ENCODE assay signal across 22 cellular contexts in the genomic region with DNA sequence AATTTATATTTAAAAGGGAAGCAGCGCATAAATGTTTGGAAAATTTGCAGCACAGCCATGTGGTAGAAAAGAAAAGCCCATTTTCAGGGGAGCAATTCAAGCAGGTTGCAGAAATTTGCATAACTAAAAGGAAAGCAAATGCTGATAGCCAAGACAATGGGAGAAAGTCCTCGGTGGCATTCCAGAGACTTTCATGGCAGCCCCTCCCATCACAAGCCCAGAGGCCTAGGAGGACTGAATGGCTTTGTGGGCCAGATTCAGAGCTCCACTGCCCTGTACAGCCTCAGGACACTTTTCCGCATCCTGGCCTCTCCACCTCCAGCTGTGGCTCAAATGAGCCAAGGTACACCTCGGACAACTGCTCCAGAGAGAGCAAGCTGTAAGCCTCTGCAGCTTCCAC.
"Had no signal": no experiment of that assay in that cellular context is flagged by ENCODE, and none has a peak within 500 bp of the region (broad histone marks: within the 10 kb centered on the region; RNA-seq: fewer than 3 reads in every experiment).

No MANE protein-coding gene starts in this region.

- H3K36me3 ChIP-seq: MG63 had no signal

- H3K27ac ChIP-seq: RWPE1 had no signal

- H3K4me2 ChIP-seq: SK-N-SH had no signal

- H3K9ac ChIP-seq: SK-N-SH had no signal

- H3K9me3 ChIP-seq: MG63, SK-N-SH had no signal

- ATAC-seq: HepG2, Panc1, PC-3 had no signal

- DNase-seq: IMR-90, Karpas-422, KG1, MG63, NCI-H1092, NCI-H1105 treated with DMSO at 0.1 percent for 48 hours, NCI-H1417 treated with DMSO at 0.1 percent for 48 hours, NCI-H146, NCI-H1694 treated with DMSO at 0.1 percent for 48 hours, NCI-H1930, NCI-H2081, NCI-H2107, NCI-H2227 treated with DMSO at 0.1 percent for 48 hours, NCI-H524, NCI-H526 treated with DMSO at 0.1 percent for 48 hours, NCI-H774, PC-3, SHP77, SK-N-SH had no signal

- H3K4me3 ChIP-seq: MG63 had no signal

- FAIRE-seq: HepG2 had no signal
